In genomic region chr1:16617101-16617727, GRCh38 we compare ENCODE assay signal across 16 cellular contexts. TPM values are rescaled to one million over a fixed set of nuclear protein-coding genes. Genes with fewer than 3 reads are reported as not detected.
DNase-seq lines count a peak whose midpoint lies in the region; ATAC-seq and TF ChIP-seq lines count a peak whose summit lies in the region.
"Had no signal": no experiment of that assay in that cellular context is flagged by ENCODE, and none has a peak within 500 bp of the region (broad histone marks: within the 10 kb centered on the region; RNA-seq: fewer than 3 reads in every experiment).

No MANE protein-coding gene starts in this region.

- WGBS in upper lobe of left lung, 2 donors, result 86 to 90% methylated on average over 21 of the region's 21 CpGs

- no peak overlapping the region for H3K27ac Mint-ChIP-seq in activated naive CD4-positive, alpha-beta T cell treated with anti-CD3 and anti-CD28 coated beads, Interleukin-2, amount 50 U/mL, for 72 hours
- H3K27ac Mint-ChIP-seq in activated T-helper 1 cell treated with anti-CD3 and anti-CD28 coated beads, Interleukin-12 subunit alpha, Interleukin-12 subunit beta, Interleukin-2, Interleukin-4 antibody, amounts not matched to agents 30 ng/mL and 10 ng/mL and 1 ng/mL, durations not matched to agents 14 hours and 24 hours and 36 hours, result no peak overlapping the region
- H3K27ac Mint-ChIP-seq: brain; stimulated activated naive CD8-positive, alpha-beta T cell treated with anti-CD3 and anti-CD28 coated beads, Interleukin-15, Interleukin-2, amounts not matched to agents 100 ng/mL and 50 ng/mL, for 24 hours; T-helper 1 cell treated with Interleukin-12 subunit alpha and Interleukin-12 subunit beta and Interleukin-4 antibody, amounts not matched to agents 30 μg/mL and 1 μg/mL, for 36 hours had no signal

- peak; percentile 26 to 56 for DNase-seq in activated naive CD4-positive, alpha-beta T cell treated with anti-CD3 and anti-CD28 coated beads, Interleukin-2, amount 50 U/mL, for 72 hours (ENCODE audit: low spot score in 2 of 2)
- no peak for DNase-seq in activated naive CD4-positive, alpha-beta T cell (lab: John Stamatoyannopoulos, UW)
- DNase-seq in activated T-helper 1 cell treated with anti-CD3 and anti-CD28 coated beads, Interleukin-12 subunit alpha, Interleukin-12 subunit beta, Interleukin-2, Interleukin-4 antibody, amounts not matched to agents 30 ng/mL and 10 ng/mL and 1 ng/mL, durations not matched to agents 14 hours and 24 hours and 36 hours (ENCODE audit: low spot score), result peak; percentile 4
- DNase-seq in medulla oblongata (ENCODE audit: extremely low spot score) (peak; percentile 31), upper lobe of left lung (peak; percentile 30 to 82), brain microvascular endothelial cell (no peak), HPDE6-E6E7 (ENCODE audit: extremely low spot score) (no peak)
- DNase-seq: MM.1S; NCI-H2227 treated with DMSO at 0.1 percent for 48 hours; stimulated activated CD4-positive, alpha-beta T cell treated with anti-CD3 and anti-CD28 coated beads, Interleukin-4, amount 100 ng/mL, for 4 hours had no signal

- H3K36me3 Mint-ChIP-seq in activated naive CD4-positive, alpha-beta T cell treated with anti-CD3 and anti-CD28 coated beads, Interleukin-2, amount 50 U/mL, for 72 hours, result no peaks in the 10 kb centered on the region
- no peaks in the 10 kb centered on the region for H3K36me3 Mint-ChIP-seq in activated T-helper 1 cell treated with anti-CD3 and anti-CD28 coated beads, Interleukin-12 subunit alpha, Interleukin-12 subunit beta, Interleukin-2, Interleukin-4 antibody, amounts not matched to agents 30 ng/mL and 10 ng/mL and 1 ng/mL, durations not matched to agents 14 hours and 24 hours and 36 hours (ENCODE audit: low read depth)
- H3K36me3 Mint-ChIP-seq: brain had no signal

- H3K4me3 ChIP-seq in upper lobe of left lung, result no peak overlapping the region
- H3K4me3 ChIP-seq in brain microvascular endothelial cell (ENCODE audit: low read depth, low read length), result no peak overlapping the region
- H3K4me3 ChIP-seq: heart right ventricle, psoas muscle had no signal

- H3K4me3 Mint-ChIP-seq in activated T-helper 1 cell treated with anti-CD3 and anti-CD28 coated beads, Interleukin-12 subunit alpha, Interleukin-12 subunit beta, Interleukin-2, Interleukin-4 antibody, amounts not matched to agents 30 ng/mL and 10 ng/mL and 1 ng/mL, durations not matched to agents 14 hours and 24 hours and 36 hours, result no peak overlapping the region
- H3K4me3 Mint-ChIP-seq: brain; stimulated activated naive CD8-positive, alpha-beta T cell treated with anti-CD3 and anti-CD28 coated beads, Interleukin-15, Interleukin-2, amounts not matched to agents 100 ng/mL and 50 ng/mL, for 24 hours; T-helper 1 cell treated with Interleukin-12 subunit alpha and Interleukin-12 subunit beta and Interleukin-4 antibody, amounts not matched to agents 30 μg/mL and 1 μg/mL, for 36 hours had no signal

- H3K4me1 Mint-ChIP-seq in activated T-helper 1 cell treated with anti-CD3 and anti-CD28 coated beads, Interleukin-12 subunit alpha, Interleukin-12 subunit beta, Interleukin-2, Interleukin-4 antibody, amounts not matched to agents 30 ng/mL and 10 ng/mL and 1 ng/mL, durations not matched to agents 14 hours and 24 hours and 36 hours (ENCODE audit: low read depth), result no peaks in the 10 kb centered on the region
- H3K4me1 Mint-ChIP-seq: brain had no signal

- peaks cover 14 to 21% (median 14%) of the 10 kb centered on the region in 4 donors for H3K4me1 ChIP-seq in upper lobe of left lung

- H3K27me3 ChIP-seq in upper lobe of left lung, result no peaks in the 10 kb centered on the region
- no peaks in the 10 kb centered on the region for H3K27me3 ChIP-seq in brain microvascular endothelial cell (replicated peaks)

- no peak for TF ChIP-seq CTCF in upper lobe of left lung (IDR thresholded peaks at IDR 0.05)
- no peak for TF ChIP-seq CTCF in brain microvascular endothelial cell (IDR thresholded peaks at IDR 0.05; ENCODE audit: low read depth, low read length, missing control alignments)

- intact Hi-C loops in activated T-helper 1 cell treated with anti-CD3 and anti-CD28 coated beads, Interleukin-12 subunit alpha, Interleukin-12 subunit beta, Interleukin-2, Interleukin-4 antibody, amounts not matched to agents 30 ng/mL and 10 ng/mL and 1 ng/mL, durations not matched to agents 14 hours and 24 hours and 36 hours (cut with micrococcal nuclease), result loop anchor here (2.0 kb wide), 2 partner anchors 18 to 176 kb away; partner anchors contain the start of gene NECAP2

- peaks cover 4 to 28% (median 8%) of the 10 kb centered on the region in 4 donors for H3K36me3 ChIP-seq in upper lobe of left lung
- peaks cover 6% of the 10 kb centered on the region for H3K36me3 ChIP-seq in brain microvascular endothelial cell (replicated peaks)

- H3K9me3 Mint-ChIP-seq in activated naive CD4-positive, alpha-beta T cell treated with anti-CD3 and anti-CD28 coated beads, Interleukin-2, amount 50 U/mL, for 72 hours, result no peaks in the 10 kb centered on the region
- H3K9me3 Mint-ChIP-seq in activated T-helper 1 cell treated with anti-CD3 and anti-CD28 coated beads, Interleukin-12 subunit alpha, Interleukin-12 subunit beta, Interleukin-2, Interleukin-4 antibody, amounts not matched to agents 30 ng/mL and 10 ng/mL and 1 ng/mL, durations not matched to agents 14 hours and 24 hours and 36 hours, result no peaks in the 10 kb centered on the region
- H3K9me3 Mint-ChIP-seq: brain; stimulated activated naive CD8-positive, alpha-beta T cell treated with anti-CD3 and anti-CD28 coated beads, Interleukin-15, Interleukin-2, amounts not matched to agents 100 ng/mL and 50 ng/mL, for 24 hours; T-helper 1 cell treated with Interleukin-12 subunit alpha and Interleukin-12 subunit beta and Interleukin-4 antibody, amounts not matched to agents 30 μg/mL and 1 μg/mL, for 36 hours had no signal

- H3K27me3 Mint-ChIP-seq in activated T-helper 1 cell treated with anti-CD3 and anti-CD28 coated beads, Interleukin-12 subunit alpha, Interleukin-12 subunit beta, Interleukin-2, Interleukin-4 antibody, amounts not matched to agents 30 ng/mL and 10 ng/mL and 1 ng/mL, durations not matched to agents 14 hours and 24 hours and 36 hours (ENCODE audit: insufficient read depth), result no peaks in the 10 kb centered on the region
- H3K27me3 Mint-ChIP-seq: brain; stimulated activated naive CD8-positive, alpha-beta T cell treated with anti-CD3 and anti-CD28 coated beads, Interleukin-15, Interleukin-2, amounts not matched to agents 100 ng/mL and 50 ng/mL, for 24 hours had no signal

- H3K9me3 ChIP-seq in upper lobe of left lung, result no peaks in the 10 kb centered on the region
- H3K9me3 ChIP-seq: heart right ventricle, psoas muscle had no signal

- TF ChIP-seq EP300 in upper lobe of left lung (IDR thresholded peaks at IDR 0.05), result no peak

- in situ Hi-C loops in brain microvascular endothelial cell (cut with HindIII; ENCODE audit: low pct_ligation_motif_present, low sequenced_read_pairs), result no loop called here

- no peak for ATAC-seq in activated naive CD4-positive, alpha-beta T cell treated with anti-CD3 and anti-CD28 coated beads, Interleukin-2, amount 50 U/mL, for 72 hours
- ATAC-seq in upper lobe of left lung (ENCODE audit: low FRiP score in 2 of 2) (no peak), HG03521 (IDR thresholded peaks at IDR 0.05; ENCODE audit: unreplicated experiment) (no peak)
- ATAC-seq: heart right ventricle, psoas muscle had no signal

- no peak for TF ChIP-seq POLR2A in upper lobe of left lung (IDR thresholded peaks at IDR 0.05)

- H3K27ac ChIP-seq in upper lobe of left lung (no peak overlapping the region), brain microvascular endothelial cell (no peak overlapping the region)
- H3K27ac ChIP-seq: heart right ventricle, psoas muscle had no signal

RNA-seq across cellular contexts. Expression of gene NBPF1, which starts 3.9 kb away (rescaled TPM):
- total RNA-seq in activated naive CD4-positive, alpha-beta T cell treated with anti-CD3 and anti-CD28 coated beads, Interleukin-2, amount 50 U/mL, for 72 hours, result 1 to 10 TPM; 6.2 to 6.5 TPM
- 4.4 and 6.1 TPM in 2 replicates for total RNA-seq in activated T-helper 1 cell treated with anti-CD3 and anti-CD28 coated beads, Interleukin-12 subunit alpha, Interleukin-12 subunit beta, Interleukin-2, Interleukin-4 antibody, amounts not matched to agents 30 ng/mL and 10 ng/mL and 1 ng/mL, durations not matched to agents 14 hours and 24 hours and 36 hours
- 10 to 100 TPM; 31.6 to 81.7 (median 34.3) TPM for total RNA-seq in upper lobe of left lung

RNA-seq across cellular contexts. Expression of gene RNU1-3, which starts 49.5 kb away (rescaled TPM):
- total RNA-seq in activated naive CD4-positive, alpha-beta T cell treated with anti-CD3 and anti-CD28 coated beads, Interleukin-2, amount 50 U/mL, for 72 hours, result 1,000 to 10,000 TPM; 1,082 to 1,722 TPM
- 2,178 and 3,041 TPM in 2 replicates for total RNA-seq in activated T-helper 1 cell treated with anti-CD3 and anti-CD28 coated beads, Interleukin-12 subunit alpha, Interleukin-12 subunit beta, Interleukin-2, Interleukin-4 antibody, amounts not matched to agents 30 ng/mL and 10 ng/mL and 1 ng/mL, durations not matched to agents 14 hours and 24 hours and 36 hours
- over 10,000 TPM in 1 of 6 donors, 1,000 to 10,000 TPM in 2, under 1 TPM in 3; under 0.01 to 14,413 (median 1,360) TPM for total RNA-seq in upper lobe of left lung

Comparison
In these comparisons a context has a peak if more than half of its experiments do, and no peak if none do; other contexts are left out.
1. DNase-seq: peak in activated naive CD4-positive, alpha-beta T cell treated with anti-CD3 and anti-CD28 coated beads, Interleukin-2, amount 50 U/mL, for 72 hours (2 of 2), activated T-helper 1 cell treated with anti-CD3 and anti-CD28 coated beads, Interleukin-12 subunit alpha, Interleukin-12 subunit beta, Interleukin-2, Interleukin-4 antibody, amounts not matched to agents 30 ng/mL and 10 ng/mL and 1 ng/mL, durations not matched to agents 14 hours and 24 hours and 36 hours (single experiment), medulla oblongata (single experiment) and upper lobe of left lung (2 of 2); none in activated naive CD4-positive, alpha-beta T cell (0 of 4), brain microvascular endothelial cell (single experiment) and HPDE6-E6E7 (single experiment).